Comparison of ENCODE assay signal across 28 cellular contexts in the genomic region with DNA sequence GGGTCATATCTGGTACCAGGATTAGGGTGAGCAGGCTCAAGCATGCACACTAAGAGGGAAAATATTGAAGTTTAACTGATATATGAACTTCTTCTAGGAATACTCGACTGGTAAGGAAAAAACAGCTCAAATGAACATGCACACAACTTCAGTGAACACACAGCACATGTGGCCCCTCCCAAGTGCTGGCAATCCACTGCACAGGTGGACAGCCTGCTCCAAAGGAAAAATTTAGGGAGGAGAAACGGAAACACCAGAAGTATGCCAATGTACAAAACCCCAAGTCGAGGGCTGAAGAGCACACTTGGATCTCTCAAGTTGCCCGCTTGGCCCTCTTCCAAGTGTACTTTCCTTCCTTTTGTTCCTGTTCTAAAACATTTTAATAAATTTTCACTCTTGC.
"Had no signal": no experiment of that assay in that cellular context is flagged by ENCODE, and none has a peak within 500 bp of the region (broad histone marks: within the 10 kb centered on the region; RNA-seq: fewer than 3 reads in every experiment).

No MANE protein-coding gene starts in this region.

- H3K27ac Mint-ChIP-seq: dendritic cell treated with granulocyte-macrophage colony-stimulating factor and Interleukin-4, amounts not matched to agents 40 ng/mL and 50 ng/mL, for 4 days; effector memory CD8-positive, alpha-beta T cell; endodermal cell had no signal

- H3K4me1 Mint-ChIP-seq: endodermal cell had no signal

- H3K27me3 ChIP-seq: colonic mucosa, esophagus muscularis mucosa, esophagus squamous epithelium, foreskin keratinocyte, gastrocnemius medialis, gastroesophageal sphincter had no signal

- FAIRE-seq: colon, endometrium, endothelial cell of umbilical vein, frontal cortex had no signal

- H3K27ac ChIP-seq: colonic mucosa, coronary artery, dorsolateral prefrontal cortex, epithelial cell of prostate, esophagus muscularis mucosa, esophagus squamous epithelium, foreskin keratinocyte, gastrocnemius medialis, gastroesophageal sphincter, heart left ventricle, heart right ventricle had no signal

- H3K36me3 ChIP-seq: colonic mucosa, esophagus muscularis mucosa, esophagus squamous epithelium, gastrocnemius medialis, gastroesophageal sphincter, heart left ventricle, heart right ventricle had no signal

- ATAC-seq: effector memory CD8-positive, alpha-beta T cell; esophagus mucosa; foreskin keratinocyte; gastrocnemius medialis; gastroesophageal sphincter; heart left ventricle; heart right ventricle had no signal

- H3K4me3 Mint-ChIP-seq: dendritic cell treated with granulocyte-macrophage colony-stimulating factor and Interleukin-4, amounts not matched to agents 40 ng/mL and 50 ng/mL, for 4 days; effector memory CD8-positive, alpha-beta T cell; endodermal cell had no signal

- DNase-seq: colonic mucosa; cortex of kidney; dermis blood vessel endothelial cell; dorsolateral prefrontal cortex; effector CD4-positive, alpha-beta T cell; effector CD8-positive, alpha-beta T cell; effector memory CD4-positive, alpha-beta T cell; effector memory CD8-positive, alpha-beta T cell; endodermal cell; erythroblast; esophagus squamous epithelium; foreskin fibroblast; foreskin keratinocyte; foreskin melanocyte; gastrocnemius medialis; glutamatergic neuron; heart left ventricle; heart right ventricle had no signal

- H3K4me3 ChIP-seq: colonic mucosa, coronary artery, dorsolateral prefrontal cortex, esophagus muscularis mucosa, esophagus squamous epithelium, gastrocnemius medialis, gastroesophageal sphincter, heart left ventricle, heart right ventricle had no signal

- H3K9me3 Mint-ChIP-seq: dendritic cell treated with granulocyte-macrophage colony-stimulating factor and Interleukin-4, amounts not matched to agents 40 ng/mL and 50 ng/mL, for 4 days; effector memory CD8-positive, alpha-beta T cell had no signal

- H3K4me1 ChIP-seq: colonic mucosa, esophagus muscularis mucosa, esophagus squamous epithelium, foreskin keratinocyte, gastrocnemius medialis, gastroesophageal sphincter, heart left ventricle, heart right ventricle had no signal

- H3K9me3 ChIP-seq: colonic mucosa, esophagus squamous epithelium, gastrocnemius medialis, gastroesophageal sphincter, heart right ventricle had no signal

- H3K27me3 Mint-ChIP-seq: dendritic cell treated with granulocyte-macrophage colony-stimulating factor and Interleukin-4, amounts not matched to agents 40 ng/mL and 50 ng/mL, for 4 days; effector memory CD8-positive, alpha-beta T cell had no signal
